ENCODE assay signal across 9 cellular contexts in the genomic region with DNA sequence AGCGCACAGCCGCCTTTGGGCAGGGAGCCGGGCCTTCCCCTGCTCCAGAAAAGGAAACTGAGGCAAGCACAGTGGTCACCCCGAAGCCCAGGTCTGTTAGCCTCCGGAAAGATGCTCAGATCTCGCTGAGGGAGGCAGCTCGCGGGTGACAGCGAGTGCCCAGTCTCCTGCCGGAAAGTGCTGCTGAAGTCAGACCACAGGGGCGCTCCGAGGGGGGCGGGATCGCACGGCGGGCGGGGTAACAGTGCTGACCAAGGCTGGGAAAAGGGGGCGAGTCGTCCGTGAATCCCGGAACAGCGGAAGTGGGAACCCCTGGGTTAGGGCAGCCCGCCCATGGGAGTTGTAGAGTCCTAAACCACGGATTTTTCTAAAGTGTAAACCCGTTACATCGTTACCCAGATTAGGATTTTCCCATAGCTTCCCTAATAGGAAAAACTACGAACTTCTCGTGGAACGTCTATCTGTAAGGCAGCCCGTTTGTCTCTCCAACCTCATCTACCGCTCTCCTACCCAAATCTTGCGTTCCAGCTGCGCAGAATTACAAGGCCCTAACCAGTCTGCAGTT. TPM values are rescaled to one million over a fixed set of nuclear protein-coding genes. Genes with fewer than 3 reads are reported as not detected.
A peak's percentile ranks its signal among the peaks of the same experiment; 100 is the strongest.
DNase-seq lines count a peak whose midpoint lies in the region; ATAC-seq and TF ChIP-seq lines count a peak whose summit lies in the region.
"Had no signal": no experiment of that assay in that cellular context is flagged by ENCODE, and none has a peak within 500 bp of the region (broad histone marks: within the 10 kb centered on the region; RNA-seq: fewer than 3 reads in every experiment).

No MANE protein-coding gene starts in this region.

- no peak for TF ChIP-seq POLR2A in GM18505 (IDR thresholded peaks at IDR 0.05; ENCODE audit: borderline replicate concordance, extremely low read depth, insufficient read depth, insufficient read length)

- H4K12ac ChIP-seq in trophoblast cell (ENCODE audit: low read depth, low read length), result peak overlapping the region; percentile 24

- peak overlapping the region; percentile 27 for H3K14ac ChIP-seq in trophoblast cell (ENCODE audit: low read length)

- no peak overlapping the region for H3K23ac ChIP-seq in trophoblast cell (ENCODE audit: low read length)

- H4K91ac ChIP-seq in trophoblast cell (ENCODE audit: low read depth, low read length), result peak overlapping the region; percentile 9

- H3K9me3 Mint-ChIP-seq in activated naive CD8-positive, alpha-beta T cell treated with anti-CD3 and anti-CD28 coated beads, Interleukin-2, amount 50 U/mL, for 24 hours, result no peaks in the 10 kb centered on the region

- H3K9ac ChIP-seq in trophoblast cell (ENCODE audit: low read length), result peak overlapping the region; percentile 90

- peaks cover 9% of the 10 kb centered on the region for H3K79me1 ChIP-seq in trophoblast cell (ENCODE audit: low read length)

- peak overlapping the region; percentile 9 for H2BK5ac ChIP-seq in trophoblast cell (ENCODE audit: low read depth, low read length, poor library complexity)

- peak overlapping the region; percentile 70 for H4K8ac ChIP-seq in trophoblast cell (ENCODE audit: low read depth, low read length)

- H3K4me1 ChIP-seq in OCI-LY7 (ENCODE audit: insufficient read depth, low read length, poor library complexity, severe bottlenecking) (peaks cover 10% of the 10 kb centered on the region), heart right ventricle (peaks cover 0 to 23% (median 18%) of the 10 kb centered on the region in 9 donors), trophoblast cell (ENCODE audit: control insufficient read depth in 1 of 2, insufficient read depth in 2 of 2, low read length in 2 of 2) (peaks cover 6 to 9% of the 10 kb centered on the region in 2 experiments)

- H3K27me3 ChIP-seq in heart right ventricle (no peaks in the 10 kb centered on the region), trophoblast cell (ENCODE audit: insufficient read depth, low read length) (no peaks in the 10 kb centered on the region)

- DNase-seq in AG08396 (ENCODE audit: low spot score), result peak; percentile 85
- peak; percentile 33 for DNase-seq in OCI-LY7 (ENCODE audit: low spot score)
- peak; percentile 59 for DNase-seq in activated naive CD8-positive, alpha-beta T cell treated with anti-CD3 and anti-CD28 coated beads, Interleukin-2, amount 50 U/mL, for 24 hours
- peak; percentile 68 to 75 for DNase-seq in heart right ventricle
- peak in 1 of 2 donors; percentile 14 for DNase-seq in trophoblast cell
- DNase-seq in NCI-H1436 treated with DMSO at 0.1 percent for 48 hours (lab: John Stamatoyannopoulos, UW), result no peak

- H3K18ac ChIP-seq in trophoblast cell (ENCODE audit: low read length), result no peak overlapping the region

- H3K4me2 ChIP-seq in OCI-LY7 (ENCODE audit: low read length), result peak overlapping the region; percentile 82
- H3K4me2 ChIP-seq in trophoblast cell (ENCODE audit: low read length), result peak overlapping the region; percentile 99

- WGBS in heart right ventricle, 2 donors, result 4 to 5% methylated on average over 33 of the region's 33 CpGs
- whole genome bisulfite sequencing in trophoblast cell (ENCODE audit: extremely low coverage, insufficient coverage, insufficient read length), result no CpG with 5 or more reads among the region's 33 CpGs

- no peak overlapping the region for H3K27ac ChIP-seq in OCI-LY7 (ENCODE audit: low read depth, low read length, poor library complexity, severe bottlenecking)
- H3K27ac ChIP-seq in heart right ventricle, result peak overlapping the region; percentile 74 to 98 (median 93)
- H3K27ac ChIP-seq in trophoblast cell (ENCODE audit: low read depth, low read length), result no peak overlapping the region

- H3K9me3 ChIP-seq in OCI-LY7 (ENCODE audit: low read length), result no peaks in the 10 kb centered on the region
- H3K9me3 ChIP-seq in heart right ventricle, result no peaks in the 10 kb centered on the region
- peaks cover 1% of the 10 kb centered on the region for H3K9me3 ChIP-seq in trophoblast cell (ENCODE audit: insufficient read depth, low read depth, low read length)

- TF ChIP-seq CTCF in OCI-LY7 (conservative IDR thresholded peaks at IDR 0.05; ENCODE audit: low read length) (no peak), heart right ventricle (IDR thresholded peaks at IDR 0.05) (no peak)

- H4K20me1 ChIP-seq in OCI-LY7 (ENCODE audit: insufficient read depth, low read length), result no peaks in the 10 kb centered on the region

- H3K4me3 Mint-ChIP-seq in activated naive CD8-positive, alpha-beta T cell treated with anti-CD3 and anti-CD28 coated beads, Interleukin-2, amount 50 U/mL, for 24 hours, result peak overlapping the region; percentile 90

- POLR2A ChIA-PET in OCI-LY7 (lab: Charles Lee), result no interaction called here

- H2AK5ac ChIP-seq in trophoblast cell (ENCODE audit: low read length), result no peak overlapping the region

- H3K9me2 ChIP-seq in OCI-LY7 (ENCODE audit: insufficient read depth, low read length), result no peaks in the 10 kb centered on the region

- intact Hi-C loops in OCI-LY7 (cut with micrococcal nuclease; ENCODE audit: unreplicated experiment), result no loop called here
- intact Hi-C loops in heart right ventricle (cut with DNase I), result loop anchor here in 5 of 10 donors (2.0 to 10.0 kb wide), 5 partner anchors 86 to 189 kb away; partner anchors contain the start of genes EBF4 (in 1 of the 5), IDH3B (in 1 of the 5) and NOP56 (in 1 of the 5)

- H3K27ac Mint-ChIP-seq in activated naive CD8-positive, alpha-beta T cell treated with anti-CD3 and anti-CD28 coated beads, Interleukin-2, amount 50 U/mL, for 24 hours, result peak overlapping the region; percentile 74

- H2BK120ac ChIP-seq in trophoblast cell (ENCODE audit: insufficient read depth, low read length, poor library complexity), result no peak overlapping the region

- no peaks in the 10 kb centered on the region for H3K36me3 ChIP-seq in OCI-LY7 (ENCODE audit: insufficient read depth, low read length)
- peaks cover 0 to 34% (median 0%) of the 10 kb centered on the region in 9 donors for H3K36me3 ChIP-seq in heart right ventricle
- H3K36me3 ChIP-seq in trophoblast cell (ENCODE audit: control insufficient read depth in 1 of 2, insufficient read depth in 2 of 2, low read length in 2 of 2), result peaks cover 9 to 15% of the 10 kb centered on the region in 2 experiments

- peak overlapping the region; percentile 56 for H2AFZ ChIP-seq in OCI-LY7 (ENCODE audit: low read length)
- H2AFZ ChIP-seq in trophoblast cell (ENCODE audit: insufficient read depth, low read length, poor library complexity), result peak overlapping the region; percentile 73

- H3K36me3 Mint-ChIP-seq in activated naive CD8-positive, alpha-beta T cell treated with anti-CD3 and anti-CD28 coated beads, Interleukin-2, amount 50 U/mL, for 24 hours (ENCODE audit: low read depth), result peaks cover 19% of the 10 kb centered on the region

- BruUV-seq in OCI-LY7 (replicated peaks; lab: Mats Ljungman, UMichigan), result TSS peak; percentile 83

- H2BK12ac ChIP-seq in trophoblast cell (ENCODE audit: low read length), result no peak overlapping the region

- no peaks in the 10 kb centered on the region for H3K27me3 Mint-ChIP-seq in activated naive CD8-positive, alpha-beta T cell treated with anti-CD3 and anti-CD28 coated beads, Interleukin-2, amount 50 U/mL, for 24 hours

- H3K4me3 ChIP-seq in OCI-LY7 (ENCODE audit: low read depth, low read length, poor library complexity, severe bottlenecking), result peak overlapping the region; percentile 92
- peak overlapping the region; percentile 73 to 97 (median 90) for H3K4me3 ChIP-seq in heart right ventricle
- peak overlapping the region; percentile 79 for H3K4me3 ChIP-seq in trophoblast cell (ENCODE audit: low read depth, low read length)

- no peaks in the 10 kb centered on the region for H3K79me2 ChIP-seq in OCI-LY7 (ENCODE audit: insufficient read depth, low read depth, low read length)
- H3K79me2 ChIP-seq in trophoblast cell (ENCODE audit: control insufficient read depth, insufficient read depth, low read length, poor library complexity), result peaks cover 6% of the 10 kb centered on the region

- CTCF ChIA-PET in OCI-LY7 (lab: Charles Lee; ENCODE audit: unreplicated experiment), result interaction anchor here (0.5 kb wide), 1 partner anchor 205 kb away, joined by 3 read pairs; no protein-coding TSS in a partner anchor

- peaks cover 54% of the 10 kb centered on the region for H3K4me1 Mint-ChIP-seq in activated naive CD8-positive, alpha-beta T cell treated with anti-CD3 and anti-CD28 coated beads, Interleukin-2, amount 50 U/mL, for 24 hours

- H3K4ac ChIP-seq in trophoblast cell (ENCODE audit: low read depth, low read length), result no peak overlapping the region

- ATAC-seq in GM18505 (IDR thresholded peaks at IDR 0.05; ENCODE audit: unreplicated experiment) (peak; percentile 39), HG02885 (IDR thresholded peaks at IDR 0.05; ENCODE audit: poor library complexity, unreplicated experiment) (peak; percentile 27), heart right ventricle (peak; percentile 40 to 77 (median 68))
- peak; percentile 16 for ATAC-seq in activated naive CD8-positive, alpha-beta T cell treated with anti-CD3 and anti-CD28 coated beads, Interleukin-2, amount 50 U/mL, for 24 hours

RNA-seq across cellular contexts. Expression of gene VPS16, which starts 0.5 kb away (rescaled TPM):
- 27.0 and 32.6 TPM in 2 replicates for total RNA-seq in OCI-LY7 (2014; rRNA removed; shearing (Covaris generic))
- total RNA-seq in OCI-LY7 (2022) (37.8 and 39.0 TPM in 2 replicates), heart right ventricle (10 to 100 TPM; 13.0 to 22.8 (median 19.3) TPM)
- polyA plus RNA-seq in heart right ventricle, result 10 to 100 TPM; 23.6 to 44.7 TPM
- 18.4 and 19.2 TPM in 2 replicates for polyA plus RNA-seq in trophoblast cell (2013)

RNA-seq across cellular contexts. Expression of gene PCED1A, which starts 0.6 kb away (rescaled TPM):
- total RNA-seq in OCI-LY7 (2014; rRNA removed; shearing (Covaris generic)), result 6.9 and 8.4 TPM in 2 replicates
- 9.8 and 10.3 TPM in 2 replicates for total RNA-seq in OCI-LY7 (2022)
- total RNA-seq in heart right ventricle, result 10 to 100 TPM in 3 of 10 donors, 1 to 10 TPM in 7; 4.5 to 11.9 (median 6.5) TPM
- 10 to 100 TPM; 10.3 to 36.9 TPM for polyA plus RNA-seq in heart right ventricle
- polyA plus RNA-seq in trophoblast cell (2013), result 31.4 and 32.3 TPM in 2 replicates

RNA-seq across cellular contexts. Expression of gene TMEM239, which starts 24.9 kb away (rescaled TPM):
- total RNA-seq in OCI-LY7 (2014; rRNA removed; shearing (Covaris generic)), result not detected in 2 replicates
- total RNA-seq in OCI-LY7 (2022) (not detected in 2 replicates), heart right ventricle (not detected)
- not detected for polyA plus RNA-seq in heart right ventricle
- polyA plus RNA-seq in trophoblast cell (2013), result 0.01 TPM in 1 of 2 replicates, not detected in the other
- total RNA-seq: temporal lobe had no signal

RNA-seq across cellular contexts. Expression of gene C20orf141, which starts 26.3 kb away (rescaled TPM):
- total RNA-seq in OCI-LY7 (2014; rRNA removed; shearing (Covaris generic)), result not detected in 2 replicates
- not detected in 2 replicates for total RNA-seq in OCI-LY7 (2022)
- not detected for total RNA-seq in heart right ventricle
- not detected for polyA plus RNA-seq in heart right ventricle
- 0.19 and 0.31 TPM in 2 replicates for polyA plus RNA-seq in trophoblast cell (2013)
- total RNA-seq: temporal lobe had no signal

RNA-seq across cellular contexts. Expression of gene PTPRA, which starts 32.2 kb away (rescaled TPM):
- 28.1 and 33.3 TPM in 2 replicates for total RNA-seq in OCI-LY7 (2014; rRNA removed; shearing (Covaris generic))
- total RNA-seq in OCI-LY7 (2022) (47.2 and 54.9 TPM in 2 replicates), heart right ventricle (10 to 100 TPM; 22.1 to 37.3 (median 30.1) TPM)
- polyA plus RNA-seq in heart right ventricle, result 10 to 100 TPM in 1 of 2 donors, 1 to 10 TPM in 1; 8.9 to 16.7 TPM
- 62.0 and 68.3 TPM in 2 replicates for polyA plus RNA-seq in trophoblast cell (2013)

Comparison
In these comparisons a context has a peak if more than half of its experiments do, and no peak if none do; other contexts are left out.
1. ATAC-seq: peak in every context shown above with its lines; median percentile 68 in heart right ventricle; 39 in GM18505; 27 in HG02885; 16 in activated naive CD8-positive, alpha-beta T cell treated with anti-CD3 and anti-CD28 coated beads, Interleukin-2, amount 50 U/mL, for 24 hours.
2. H3K27ac ChIP-seq: peak in heart right ventricle (10 of 10); none in OCI-LY7 (single experiment) and trophoblast cell (single experiment).
3. Peak in every context shown above with its lines, with median percentiles within 50 percentile points of each other: H3K4me3 ChIP-seq.